ENCODE assay signal across 17 cellular contexts in genomic region chr5:88049156-88049555, GRCh38.
"Had no signal": no experiment of that assay in that cellular context is flagged by ENCODE, and none has a peak within 500 bp of the region (broad histone marks: within the 10 kb centered on the region; RNA-seq: fewer than 3 reads in every experiment).

No MANE protein-coding gene starts in this region.

- H3K27ac ChIP-seq: foreskin keratinocyte, heart left ventricle, right atrium auricular region, sigmoid colon, skin epidermis, suprapubic skin, thyroid gland had no signal

- H3K4me1 ChIP-seq: foreskin keratinocyte, heart left ventricle, right atrium auricular region, sigmoid colon, suprapubic skin, thyroid gland had no signal

- H3K9me3 Mint-ChIP-seq: type B pancreatic cell had no signal

- DNase-seq: foreskin keratinocyte; heart left ventricle; left colon; left ventricle myocardium superior; mesendoderm; naive thymus-derived CD4-positive, alpha-beta T cell; nephron progenitor cell; posterior cingulate gyrus; sigmoid colon; stimulated activated naive CD4-positive, alpha-beta T cell treated with Interleukin-2 at 50 U/mL for 16 hours; thyroid gland had no signal

- H3K36me3 Mint-ChIP-seq: naive thymus-derived CD4-positive, alpha-beta T cell; type B pancreatic cell had no signal

- H3K4me3 Mint-ChIP-seq: dendritic cell treated with granulocyte-macrophage colony-stimulating factor and Interleukin-4, amounts not matched to agents 40 ng/mL and 50 ng/mL, for 4 days; naive thymus-derived CD4-positive, alpha-beta T cell; nephron progenitor cell; type B pancreatic cell had no signal

- H3K9me3 ChIP-seq: heart left ventricle, right atrium auricular region, sigmoid colon, suprapubic skin, thyroid gland had no signal

- H3K27ac Mint-ChIP-seq: dendritic cell treated with granulocyte-macrophage colony-stimulating factor and Interleukin-4, amounts not matched to agents 40 ng/mL and 50 ng/mL, for 4 days; naive thymus-derived CD4-positive, alpha-beta T cell; nephron progenitor cell; type B pancreatic cell had no signal

- H3K27me3 ChIP-seq: foreskin keratinocyte, heart left ventricle, right atrium auricular region, sigmoid colon, suprapubic skin, thyroid gland had no signal

- H3K27me3 Mint-ChIP-seq: dendritic cell treated with granulocyte-macrophage colony-stimulating factor and Interleukin-4, amounts not matched to agents 40 ng/mL and 50 ng/mL, for 4 days; type B pancreatic cell had no signal

- H3K4me3 ChIP-seq: heart left ventricle, lung, right atrium auricular region, sigmoid colon, skin epidermis, suprapubic skin, thyroid gland had no signal

- H3K4me1 Mint-ChIP-seq: naive thymus-derived CD4-positive, alpha-beta T cell had no signal

- H3K36me3 ChIP-seq: heart left ventricle, right atrium auricular region, sigmoid colon, suprapubic skin, thyroid gland had no signal
